In genomic region chr1:155978973-155979429, GRCh38 we compare ENCODE assay signal across 8 cellular contexts. TPM values are rescaled to one million over a fixed set of nuclear protein-coding genes. Genes with fewer than 3 reads are reported as not detected.
DNase-seq lines count a peak whose midpoint lies in the region; ATAC-seq and TF ChIP-seq lines count a peak whose summit lies in the region.

No MANE protein-coding gene starts in this region.

- DNase-seq in H7 (peak; percentile 62), RKO (ENCODE audit: low spot score) (peak; percentile 67), dorsolateral prefrontal cortex (no peak), mucosa of descending colon (peak; percentile 49 to 65 (median 55)), SW 1271 (lab: John Stamatoyannopoulos, UW) (no peak), cerebellum (ENCODE audit: low spot score) (no peak), DMS 273 treated with DMSO at 0.1 percent for 48 hours (lab: John Stamatoyannopoulos, UW) (no peak)

- peaks cover 24% of the 10 kb centered on the region for H3K4me1 ChIP-seq in mucosa of descending colon (ENCODE audit: low read depth)

- no peak for TF ChIP-seq CTCF in dorsolateral prefrontal cortex (IDR thresholded peaks at IDR 0.05 in 54 of 56, conservative IDR thresholded peaks at IDR 0.05 in 2 of 56; ENCODE audit: low read depth in 1 of 56, partially characterized antibody in 56 of 56)
- TF ChIP-seq CTCF in mucosa of descending colon (IDR thresholded peaks at IDR 0.05), result no peak

- H3K27me3 ChIP-seq in H7 (ENCODE audit: control insufficient read depth, insufficient read depth, low read length), result no peaks in the 10 kb centered on the region
- H3K27me3 ChIP-seq in dorsolateral prefrontal cortex, result no peaks in the 10 kb centered on the region

- H3K27ac ChIP-seq in dorsolateral prefrontal cortex, result peak overlapping the region; percentile 87 to 100 (median 99)

- H3K4me3 ChIP-seq in H7 (ENCODE audit: insufficient read depth, low read depth, low read length) (peak overlapping the region; percentile 99), dorsolateral prefrontal cortex (peak overlapping the region; percentile 68 to 95 (median 86)), mucosa of descending colon (peak overlapping the region; percentile 74)

- no peaks in the 10 kb centered on the region; the same call in 1 of the 2 replicates for H3K36me3 ChIP-seq in H7 (replicated peaks; ENCODE audit: control insufficient read depth, insufficient read depth, low read length)
- H3K36me3 ChIP-seq in mucosa of descending colon (ENCODE audit: low read depth), result no peaks in the 10 kb centered on the region

- no peaks in the 10 kb centered on the region for H3K9me3 ChIP-seq in mucosa of descending colon

- intact Hi-C loops in dorsolateral prefrontal cortex (cut with DNase I) (loop anchor here in 1 of 2 donors (5.0 kb wide), 1 partner anchor 122 kb away; the partner anchor contains the start of genes GON4L and SYT11), mucosa of descending colon (cut with DNase I, micrococcal nuclease) (no loop called here)

- ATAC-seq in mucosa of descending colon (peak; percentile 48), GM21423 (IDR thresholded peaks at IDR 0.05; ENCODE audit: unreplicated experiment) (no peak)

RNA-seq across cellular contexts. Expression of gene ARHGEF2, which starts 0.7 kb away (rescaled TPM):
- 97.1 and 104 TPM in 2 replicates for total RNA-seq in H7 (2014; rRNA removed; shearing (Covaris generic))
- total RNA-seq in dorsolateral prefrontal cortex (100 to 1,000 TPM; 113 to 323 (median 165) TPM), mucosa of descending colon (100 to 1,000 TPM in 1 of 3 donors, 10 to 100 TPM in 2; 79.7 to 132 (median 90.5) TPM), cerebellum (78.8 TPM)

RNA-seq across cellular contexts. Expression of gene RXFP4, which starts 37.6 kb away (rescaled TPM):
- total RNA-seq in H7 (2014; rRNA removed; shearing (Covaris generic)), result not detected in 2 replicates
- total RNA-seq in dorsolateral prefrontal cortex, result not detected
- 1 to 10 TPM; 1.2 to 4.2 (median 3.3) TPM for total RNA-seq in mucosa of descending colon
- total RNA-seq in cerebellum, result not detected

RNA-seq across cellular contexts. Expression of gene SSR2, which starts 41.8 kb away (rescaled TPM):
- total RNA-seq in H7 (2014; rRNA removed; shearing (Covaris generic)), result 427 and 445 TPM in 2 replicates
- total RNA-seq in dorsolateral prefrontal cortex (10 to 100 TPM; 55.2 to 94.2 (median 71.4) TPM), mucosa of descending colon (100 to 1,000 TPM; 144 to 203 (median 164) TPM), cerebellum (119 TPM)

RNA-seq across cellular contexts. Expression of gene KHDC4, which starts 44.8 kb away (rescaled TPM):
- 58.4 and 78.1 TPM in 2 replicates for total RNA-seq in H7 (2014; rRNA removed; shearing (Covaris generic))
- total RNA-seq in dorsolateral prefrontal cortex, result 10 to 100 TPM; 33.7 to 80.2 (median 50.9) TPM
- total RNA-seq in mucosa of descending colon, result 10 to 100 TPM; 52.9 to 59.5 (median 58.6) TPM
- 43.2 TPM for total RNA-seq in cerebellum

Comparison
In these comparisons a context has a peak if more than half of its experiments do, and no peak if none do; other contexts are left out.
1. DNase-seq: peak in H7 (single experiment), RKO (single experiment) and mucosa of descending colon (3 of 3); none in dorsolateral prefrontal cortex (0 of 10), SW 1271 (0 of 2), cerebellum (single experiment) and DMS 273 treated with DMSO at 0.1 percent for 48 hours (single experiment).
2. Peak in every context shown above with its lines, with median percentiles within 50 percentile points of each other: H3K4me3 ChIP-seq.